In the genomic region with DNA sequence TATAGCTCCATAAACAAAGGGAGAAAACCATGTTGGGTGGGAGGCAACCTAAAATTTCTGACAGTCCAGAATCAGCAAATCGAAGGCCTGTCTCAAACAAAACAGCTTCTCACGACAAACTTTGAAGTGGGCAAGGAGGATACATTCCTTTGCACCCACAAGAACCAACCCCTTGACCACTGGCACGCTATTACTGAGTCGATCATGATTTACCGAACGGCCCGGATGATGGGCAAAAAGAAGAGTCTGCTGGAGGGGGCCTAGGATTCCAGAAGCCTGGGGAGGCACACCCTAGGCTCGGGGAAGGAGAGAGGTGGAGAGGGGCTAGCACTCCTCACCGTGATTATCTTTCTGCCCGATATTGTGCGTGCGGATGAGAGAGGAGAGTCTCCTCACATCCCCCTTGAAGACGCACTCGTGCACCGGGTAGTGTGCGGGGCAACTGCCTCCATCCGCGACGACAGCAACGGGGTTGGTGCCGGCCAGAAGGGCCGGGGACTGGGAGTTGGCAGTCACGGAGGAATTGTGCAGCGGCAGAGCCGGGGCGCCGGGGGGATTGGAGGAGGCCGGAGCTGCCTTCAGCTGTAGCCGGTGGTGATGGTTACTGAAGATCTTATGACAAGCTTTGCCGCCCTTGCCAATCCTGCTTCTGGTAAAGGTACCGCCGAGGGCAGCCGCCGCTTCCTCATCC, we compare ENCODE assay signal across 8 cellular contexts. TPM values are rescaled to one million over a fixed set of nuclear protein-coding genes. Genes with fewer than 3 reads are reported as not detected.
DNase-seq lines count a peak whose midpoint lies in the region; ATAC-seq, FAIRE-seq and TF ChIP-seq lines count a peak whose summit lies in the region.

No MANE protein-coding gene starts in this region.

- no peak for TF ChIP-seq CTCF in OCI-LY3 (IDR thresholded peaks at IDR 0.05; ENCODE audit: low read depth, low read length)

- H3K27ac ChIP-seq in OCI-LY3 (ENCODE audit: low read length) (peak overlapping the region; percentile 71), angular gyrus (ENCODE audit: low read depth, low read length) (peak overlapping the region; percentile 96), small intestine (ENCODE audit: low read depth in 1 of 2, low read length in 1 of 2) (peak overlapping the region; percentile 64 to 97)

- H3K36me3 ChIP-seq in OCI-LY3 (replicated peaks; ENCODE audit: low read depth, low read length) = no peaks in the 10 kb centered on the region
- no peaks in the 10 kb centered on the region for H3K36me3 ChIP-seq in small intestine (ENCODE audit: control insufficient read depth in 2 of 2, insufficient read depth in 2 of 2, low read length in 2 of 2)

- H3K9ac ChIP-seq in OCI-LY3 (ENCODE audit: low read length) = peak overlapping the region; percentile 91

- H3K4me1 ChIP-seq in OCI-LY3 (ENCODE audit: low read length) (peaks cover 17% of the 10 kb centered on the region), small intestine (ENCODE audit: control insufficient read depth in 2 of 2, insufficient read depth in 1 of 2, low read depth in 1 of 2, low read length in 1 of 2) (no peaks in the 10 kb centered on the region)

- DNase-seq in AG20443 (ENCODE audit: low spot score) = peak; percentile 62
- no peak for DNase-seq in small intestine
- no peak for DNase-seq in mesenteric fat pad (ENCODE audit: low spot score)

- H3K27me3 ChIP-seq in OCI-LY3 (ENCODE audit: low read depth, low read length) (no peaks in the 10 kb centered on the region), small intestine (ENCODE audit: control insufficient read depth in 2 of 2, insufficient read depth in 2 of 2, low read length in 2 of 2) (no peaks in the 10 kb centered on the region)

- peak overlapping the region; percentile 76 for H3K4me2 ChIP-seq in OCI-LY3 (ENCODE audit: low read length)

- H3K4me3 ChIP-seq in OCI-LY3 (ENCODE audit: low read length) (peak overlapping the region; percentile 97), iPS-18c (ENCODE audit: insufficient read depth, low read depth, low read length) (peak overlapping the region; percentile 95), small intestine (ENCODE audit: low read depth in 1 of 2, low read length in 2 of 2) (peak overlapping the region; percentile 74 to 84)

- 0% methylated on average over 31 to 34 of the region's 34 CpGs for WGBS in small intestine, 3 donors

- H3K9me3 ChIP-seq in OCI-LY3 (ENCODE audit: insufficient read depth, low read length) (no peaks in the 10 kb centered on the region), iPS-18c (ENCODE audit: control insufficient read depth, insufficient read depth, low read length) (peaks cover 2% of the 10 kb centered on the region), small intestine (ENCODE audit: control insufficient read depth, low read depth) (no peaks in the 10 kb centered on the region)

- peaks cover 62% of the 10 kb centered on the region for H3K79me2 ChIP-seq in OCI-LY3 (ENCODE audit: low read length)

- peak overlapping the region; percentile 85 for H2AFZ ChIP-seq in OCI-LY3 (ENCODE audit: low read depth, low read length)

- FAIRE-seq in small intestine (lab: Jason Lieb, UNC) = no peak

- peaks cover 4% of the 10 kb centered on the region for H4K20me1 ChIP-seq in OCI-LY3 (ENCODE audit: insufficient read depth, low read length)

- ATAC-seq in GM18520 (IDR thresholded peaks at IDR 0.05; ENCODE audit: unreplicated experiment) = peak; percentile 15
- peak; percentile 30 for ATAC-seq in HG03045 (IDR thresholded peaks at IDR 0.05; ENCODE audit: unreplicated experiment)

RNA-seq across cellular contexts. Expression of a gene that starts 0.7 kb away (rescaled TPM):
- 1 to 10 TPM; 6.9 to 9.7 (median 8.4) TPM for polyA plus RNA-seq in small intestine
- 21.6 TPM for total RNA-seq in mesenteric fat pad

RNA-seq across cellular contexts. Expression of a gene that starts 57.3 kb away (rescaled TPM):
- 10 to 100 TPM in 1 of 3 donors, 1 to 10 TPM in 2; 3.8 to 26.5 (median 6.8) TPM for polyA plus RNA-seq in small intestine
- total RNA-seq in mesenteric fat pad = 2.5 TPM
